In genomic region chr10:110414563-110415309, GRCh38 we compare ENCODE assay signal across 8 cellular contexts.
A peak's percentile ranks its signal among the peaks of the same experiment; 100 is the strongest.
DNase-seq lines count a peak whose midpoint lies in the region; ATAC-seq and TF ChIP-seq lines count a peak whose summit lies in the region.

No MANE protein-coding gene starts in this region.

- DNase-seq in 8988T (peak; percentile 60), GM19238 (ENCODE audit: insufficient read length, low spot score) (peak; percentile 75), astrocyte of the hippocampus (ENCODE audit: low read depth, low spot score) (peak; percentile 70), osteoblast (ENCODE audit: insufficient read length, low spot score, missing footprints) (no peak), HCEC 1CT (no peak), H7 (no peak)

- H3K36me3 Mint-ChIP-seq in T-helper 1 cell treated with Interleukin-12 subunit alpha and Interleukin-12 subunit beta and Interleukin-4 antibody, amounts not matched to agents 30 μg/mL and 1 μg/mL, for 36 hours (ENCODE audit: low read depth) = no peaks in the 10 kb centered on the region

- peaks cover 72% of the 10 kb centered on the region for H3K4me1 Mint-ChIP-seq in T-helper 1 cell treated with Interleukin-12 subunit alpha and Interleukin-12 subunit beta and Interleukin-4 antibody, amounts not matched to agents 30 μg/mL and 1 μg/mL, for 36 hours (ENCODE audit: low read depth)

- H3K27me3 ChIP-seq in osteoblast (ENCODE audit: insufficient read depth, low read length) (no peaks in the 10 kb centered on the region), H7 (ENCODE audit: control insufficient read depth, insufficient read depth, low read length) (no peaks in the 10 kb centered on the region)

- peak overlapping the region; percentile 1 for H3K27ac ChIP-seq in osteoblast (ENCODE audit: low read depth, low read length)

- peaks cover 40% of the 10 kb centered on the region for H3K4me1 ChIP-seq in osteoblast (ENCODE audit: insufficient read depth, low read length)

- H3K27me3 Mint-ChIP-seq in T-helper 1 cell treated with Interleukin-12 subunit alpha and Interleukin-12 subunit beta and Interleukin-4 antibody, amounts not matched to agents 30 μg/mL and 1 μg/mL, for 36 hours (ENCODE audit: low read depth) = no peaks in the 10 kb centered on the region

- no peak for TF ChIP-seq CTCF in osteoblast (IDR thresholded peaks at IDR 0.05; ENCODE audit: extremely low read depth, low read depth, low read length)

- no peaks in the 10 kb centered on the region for H3K9me3 ChIP-seq in osteoblast (ENCODE audit: low read depth, low read length)

- H3K4me3 ChIP-seq in osteoblast (ENCODE audit: insufficient read depth, low read length) (no peak overlapping the region), H7 (ENCODE audit: insufficient read depth, low read depth, low read length) (no peak overlapping the region)

- H3K4me2 ChIP-seq in osteoblast (ENCODE audit: insufficient read depth, low read length) = no peak overlapping the region

- peak; percentile 70 for ATAC-seq in HG03280 (IDR thresholded peaks at IDR 0.05; ENCODE audit: unreplicated experiment)

- H3K9me3 Mint-ChIP-seq in T-helper 1 cell treated with Interleukin-12 subunit alpha and Interleukin-12 subunit beta and Interleukin-4 antibody, amounts not matched to agents 30 μg/mL and 1 μg/mL, for 36 hours = no peaks in the 10 kb centered on the region

- no peaks in the 10 kb centered on the region for H4K20me1 ChIP-seq in osteoblast (ENCODE audit: insufficient read depth, low read length)

- H2AFZ ChIP-seq in osteoblast (ENCODE audit: low read length) = no peak overlapping the region

- H3K36me3 ChIP-seq in osteoblast (ENCODE audit: insufficient read depth, low read length) (no peaks in the 10 kb centered on the region), H7 (replicated peaks; ENCODE audit: control insufficient read depth, insufficient read depth, low read length) (no peaks in the 10 kb centered on the region)

- H3K27ac Mint-ChIP-seq in T-helper 1 cell treated with Interleukin-12 subunit alpha and Interleukin-12 subunit beta and Interleukin-4 antibody, amounts not matched to agents 30 μg/mL and 1 μg/mL, for 36 hours = peak overlapping the region; percentile 91

- H3K79me2 ChIP-seq in osteoblast (ENCODE audit: insufficient read depth, low read length) = no peaks in the 10 kb centered on the region

- peak overlapping the region; percentile 28 for H3K4me3 Mint-ChIP-seq in T-helper 1 cell treated with Interleukin-12 subunit alpha and Interleukin-12 subunit beta and Interleukin-4 antibody, amounts not matched to agents 30 μg/mL and 1 μg/mL, for 36 hours

Comparison
In these comparisons a context has a peak if more than half of its experiments do, and no peak if none do; other contexts are left out.
1. DNase-seq: peak in 8988T (single experiment), GM19238 (single experiment) and astrocyte of the hippocampus (single experiment); none in osteoblast (single experiment), HCEC 1CT (single experiment) and H7 (single experiment).